1 cellular context compared by ENCODE assay signal in genomic region chr16:67430504-67431076, GRCh38.
TF ChIP-seq lines count a peak whose summit lies in the region.

No MANE protein-coding gene starts in this region.

TF ChIP-seq in HepG2, 621 proteins besides CTCF, POLR2A, EP300 and RAD21 (continued from another document and continues in another):
- TF ChIP-seq ZBTB4 (CRISPR knock-in tag; IDR thresholded peaks at IDR 0.05; ENCODE audit: borderline replicate concordance) = peak; percentile 72; the same call in 1 of the 2 replicates
- TF ChIP-seq TEAD3 (CRISPR knock-in tag; optimal IDR thresholded peaks at IDR 0.05; ENCODE audit: borderline replicate concordance) = peak; percentile 17
- TF ChIP-seq ZBTB37 (CRISPR knock-in tag; IDR thresholded peaks at IDR 0.05) = no peak
- 0 out of 2 replicates have a peak, but pooled peaks have one; percentile 37 for TF ChIP-seq KLF13 (CRISPR knock-in tag; IDR thresholded peaks at IDR 0.05)
- TF ChIP-seq RELA (CRISPR knock-in tag; IDR thresholded peaks at IDR 0.05) = 0 out of 2 replicates have a peak, but pooled peaks have one; percentile 17
- no peak for TF ChIP-seq ZUFSP (CRISPR knock-in tag; IDR thresholded peaks at IDR 0.05; ENCODE audit: borderline replicate concordance)
- TF ChIP-seq ZNF296 (CRISPR knock-in tag; conservative IDR thresholded peaks at IDR 0.05) = no peak
- TF ChIP-seq DMAP1 (CRISPR knock-in tag; IDR thresholded peaks at IDR 0.05) = peak; percentile 85
- TF ChIP-seq GATAD1 (CRISPR knock-in tag; IDR thresholded peaks at IDR 0.05) = no peak
- TF ChIP-seq, protein P1, sequence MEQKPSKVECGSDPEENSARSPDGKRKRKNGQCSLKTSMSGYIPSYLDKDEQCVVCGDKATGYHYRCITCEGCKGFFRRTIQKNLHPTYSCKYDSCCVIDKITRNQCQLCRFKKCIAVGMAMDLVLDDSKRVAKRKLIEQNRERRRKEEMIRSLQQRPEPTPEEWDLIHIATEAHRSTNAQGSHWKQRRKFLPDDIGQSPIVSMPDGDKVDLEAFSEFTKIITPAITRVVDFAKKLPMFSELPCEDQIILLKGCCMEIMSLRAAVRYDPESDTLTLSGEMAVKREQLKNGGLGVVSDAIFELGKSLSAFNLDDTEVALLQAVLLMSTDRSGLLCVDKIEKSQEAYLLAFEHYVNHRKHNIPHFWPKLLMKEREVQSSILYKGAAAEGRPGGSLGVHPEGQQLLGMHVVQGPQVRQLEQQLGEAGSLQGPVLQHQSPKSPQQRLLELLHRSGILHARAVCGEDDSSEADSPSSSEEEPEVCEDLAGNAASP (CRISPR knock-in tag; IDR thresholded peaks at IDR 0.05; ENCODE audit: borderline replicate concordance) = 0 out of 2 replicates have a peak, but pooled peaks have one; percentile 7
- TF ChIP-seq, protein P2, sequence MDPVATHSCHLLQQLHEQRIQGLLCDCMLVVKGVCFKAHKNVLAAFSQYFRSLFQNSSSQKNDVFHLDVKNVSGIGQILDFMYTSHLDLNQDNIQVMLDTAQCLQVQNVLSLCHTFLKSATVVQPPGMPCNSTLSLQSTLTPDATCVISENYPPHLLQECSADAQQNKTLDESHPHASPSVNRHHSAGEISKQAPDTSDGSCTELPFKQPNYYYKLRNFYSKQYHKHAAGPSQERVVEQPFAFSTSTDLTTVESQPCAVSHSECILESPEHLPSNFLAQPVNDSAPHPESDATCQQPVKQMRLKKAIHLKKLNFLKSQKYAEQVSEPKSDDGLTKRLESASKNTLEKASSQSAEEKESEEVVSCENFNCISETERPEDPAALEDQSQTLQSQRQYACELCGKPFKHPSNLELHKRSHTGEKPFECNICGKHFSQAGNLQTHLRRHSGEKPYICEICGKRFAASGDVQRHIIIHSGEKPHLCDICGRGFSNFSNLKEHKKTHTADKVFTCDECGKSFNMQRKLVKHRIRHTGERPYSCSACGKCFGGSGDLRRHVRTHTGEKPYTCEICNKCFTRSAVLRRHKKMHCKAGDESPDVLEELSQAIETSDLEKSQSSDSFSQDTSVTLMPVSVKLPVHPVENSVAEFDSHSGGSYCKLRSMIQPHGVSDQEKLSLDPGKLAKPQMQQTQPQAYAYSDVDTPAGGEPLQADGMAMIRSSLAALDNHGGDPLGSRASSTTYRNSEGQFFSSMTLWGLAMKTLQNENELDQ (CRISPR knock-in tag; IDR thresholded peaks at IDR 0.05; ENCODE audit: borderline replicate concordance) = no peak
- TF ChIP-seq, protein P3, sequence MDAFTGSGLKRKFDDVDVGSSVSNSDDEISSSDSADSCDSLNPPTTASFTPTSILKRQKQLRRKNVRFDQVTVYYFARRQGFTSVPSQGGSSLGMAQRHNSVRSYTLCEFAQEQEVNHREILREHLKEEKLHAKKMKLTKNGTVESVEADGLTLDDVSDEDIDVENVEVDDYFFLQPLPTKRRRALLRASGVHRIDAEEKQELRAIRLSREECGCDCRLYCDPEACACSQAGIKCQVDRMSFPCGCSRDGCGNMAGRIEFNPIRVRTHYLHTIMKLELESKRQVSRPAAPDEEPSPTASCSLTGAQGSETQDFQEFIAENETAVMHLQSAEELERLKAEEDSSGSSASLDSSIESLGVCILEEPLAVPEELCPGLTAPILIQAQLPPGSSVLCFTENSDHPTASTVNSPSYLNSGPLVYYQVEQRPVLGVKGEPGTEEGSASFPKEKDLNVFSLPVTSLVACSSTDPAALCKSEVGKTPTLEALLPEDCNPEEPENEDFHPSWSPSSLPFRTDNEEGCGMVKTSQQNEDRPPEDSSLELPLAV (CRISPR knock-in tag; conservative IDR thresholded peaks at IDR 0.05; ENCODE audit: low read depth) = no peak
- 0 out of 2 replicates have a peak, but pooled peaks have one; percentile 75 for TF ChIP-seq ZBTB34 (CRISPR knock-in tag; IDR thresholded peaks at IDR 0.05)
- no peak for TF ChIP-seq HNRNPL (IDR thresholded peaks at IDR 0.05; ENCODE audit: low read depth, low read length)
- no peak for TF ChIP-seq ZNF143 (CRISPR knock-in tag; IDR thresholded peaks at IDR 0.05)
- no peak for TF ChIP-seq ATM (IDR thresholded peaks at IDR 0.05; ENCODE audit: borderline replicate concordance)
- TF ChIP-seq, protein P4, sequence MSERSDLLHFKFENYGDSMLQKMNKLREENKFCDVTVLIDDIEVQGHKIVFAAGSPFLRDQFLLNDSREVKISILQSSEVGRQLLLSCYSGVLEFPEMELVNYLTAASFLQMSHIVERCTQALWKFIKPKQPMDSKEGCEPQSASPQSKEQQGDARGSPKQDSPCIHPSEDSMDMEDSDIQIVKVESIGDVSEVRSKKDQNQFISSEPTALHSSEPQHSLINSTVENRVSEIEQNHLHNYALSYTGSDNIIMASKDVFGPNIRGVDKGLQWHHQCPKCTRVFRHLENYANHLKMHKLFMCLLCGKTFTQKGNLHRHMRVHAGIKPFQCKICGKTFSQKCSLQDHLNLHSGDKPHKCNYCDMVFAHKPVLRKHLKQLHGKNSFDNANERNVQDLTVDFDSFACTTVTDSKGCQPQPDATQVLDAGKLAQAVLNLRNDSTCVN (CRISPR knock-in tag; IDR thresholded peaks at IDR 0.05; ENCODE audit: borderline replicate concordance) = 0 out of 2 replicates have a peak, but pooled peaks have one; percentile 11
- TF ChIP-seq WIZ (CRISPR knock-in tag; IDR thresholded peaks at IDR 0.05) = peak; percentile 83
- TF ChIP-seq KDM3A (CRISPR knock-in tag; IDR thresholded peaks at IDR 0.05; ENCODE audit: low read depth) = no peak
- TF ChIP-seq KAT2B (IDR thresholded peaks at IDR 0.05; ENCODE audit: borderline replicate concordance, low read depth, low read length) = no peak
- no peak for TF ChIP-seq ADNP (CRISPR knock-in tag; IDR thresholded peaks at IDR 0.05)
- TF ChIP-seq XBP1 (CRISPR knock-in tag; IDR thresholded peaks at IDR 0.05) = no peak
- TF ChIP-seq CENPBD1 (CRISPR knock-in tag; IDR thresholded peaks at IDR 0.05; ENCODE audit: borderline replicate concordance, low read depth) = no peak
- TF ChIP-seq ZNF441 (CRISPR knock-in tag; IDR thresholded peaks at IDR 0.05; ENCODE audit: borderline replicate concordance) = no peak
- TF ChIP-seq ZNF557 (CRISPR knock-in tag; IDR thresholded peaks at IDR 0.05) = no peak
- no peak for TF ChIP-seq ZXDC (CRISPR knock-in tag; IDR thresholded peaks at IDR 0.05)
- TF ChIP-seq GMEB2 (CRISPR knock-in tag; IDR thresholded peaks at IDR 0.05; ENCODE audit: low read depth) = no peak
- peak in 1 of 2 experiments; percentile 57; a peak in 2 of 4 replicates for TF ChIP-seq KLF16 (CRISPR knock-in tag; IDR thresholded peaks at IDR 0.05)
- TF ChIP-seq NKX3-1 (CRISPR knock-in tag; IDR thresholded peaks at IDR 0.05) = no peak; the same call in 1 of the 2 replicates
- no peak for TF ChIP-seq PCBP2 (optimal IDR thresholded peaks at IDR 0.05; ENCODE audit: low read depth, low read length, poor library complexity, severe bottlenecking)
- no peak for TF ChIP-seq ZSCAN12 (CRISPR knock-in tag; IDR thresholded peaks at IDR 0.05)
- TF ChIP-seq CHD4 (IDR thresholded peaks at IDR 0.05; ENCODE audit: borderline replicate concordance, low read length) = no peak
- no peak for TF ChIP-seq HNF1B (CRISPR knock-in tag; IDR thresholded peaks at IDR 0.05)
